ENCODE assay signal across 3 cellular contexts in the genomic region with DNA sequence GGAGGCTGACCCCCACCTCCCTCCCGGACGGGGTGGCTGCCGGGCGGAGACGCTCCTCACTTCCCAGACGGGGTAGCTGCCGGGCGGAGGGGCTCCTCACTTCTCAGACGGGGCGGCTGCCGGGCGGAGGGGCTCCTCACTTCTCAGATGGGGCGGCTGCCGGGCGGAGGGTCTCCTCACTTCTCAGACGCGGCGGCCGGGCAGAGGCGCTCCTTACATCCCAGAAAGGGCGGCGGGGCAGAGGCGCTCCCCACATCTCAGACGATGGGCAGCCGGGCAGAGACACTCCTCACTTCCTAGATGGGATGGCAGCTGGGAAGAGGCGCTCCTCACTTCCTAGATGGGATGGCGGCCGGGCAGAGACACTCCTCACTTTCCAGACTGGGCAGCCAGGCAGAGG. TPM values are rescaled to one million over a fixed set of nuclear protein-coding genes. Genes with fewer than 3 reads are reported as not detected.
"Had no signal": no experiment of that assay in that cellular context is flagged by ENCODE, and none has a peak within 500 bp of the region (broad histone marks: within the 10 kb centered on the region; RNA-seq: fewer than 3 reads in every experiment).

No MANE protein-coding gene starts in this region.

RNA-seq across cellular contexts. Expression of gene ARHGAP9, which starts 28.1 kb away (rescaled TPM):
- total RNA-seq: renal cortical epithelial cell had no signal
- polyA plus RNA-seq: neural cell, smooth muscle cell had no signal
